ENCODE assay signal across 8 cellular contexts in the genomic region with DNA sequence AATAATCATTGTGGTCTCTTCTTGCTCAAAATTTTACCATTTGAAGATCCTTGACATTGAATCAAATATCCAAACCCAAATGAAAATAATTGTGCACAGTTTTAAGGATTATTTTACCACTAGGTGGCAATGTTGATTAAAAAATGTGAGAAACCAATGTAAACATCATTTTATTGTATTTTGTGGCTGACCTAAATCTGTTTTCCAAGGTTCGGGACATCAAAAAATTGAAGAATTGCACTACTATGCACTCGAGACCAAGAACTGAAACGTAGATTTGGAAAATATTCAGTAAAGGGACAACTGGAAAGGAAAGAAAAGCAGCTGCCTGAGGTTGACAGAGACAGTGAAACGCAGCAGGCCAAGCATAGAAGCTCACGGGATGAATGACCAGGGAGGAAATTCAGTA.
A peak's percentile ranks its signal among the peaks of the same experiment; 100 is the strongest.
DNase-seq lines count a peak whose midpoint lies in the region; ATAC-seq, FAIRE-seq and TF ChIP-seq lines count a peak whose summit lies in the region.

No MANE protein-coding gene starts in this region.

- H3K27me3 ChIP-seq in colonic mucosa: no peaks in the 10 kb centered on the region

- no peak overlapping the region for H3K27ac Mint-ChIP-seq in T-helper 17 cell

- no peaks in the 10 kb centered on the region for H3K36me3 Mint-ChIP-seq in T-helper 17 cell (ENCODE audit: low read depth)

- no peak for TF ChIP-seq POLR2A in NB4 (IDR thresholded peaks at IDR 0.05; ENCODE audit: extremely low read depth, insufficient read length)

- DNase-seq in NB4 (ENCODE audit: low read depth): peak; percentile 48
- DNase-seq in colonic mucosa: no peak
- DNase-seq in midbrain (lab: John Stamatoyannopoulos, UW): peak; percentile 38
- DNase-seq in GM19238 (ENCODE audit: insufficient read length, low spot score): no peak
- DNase-seq in T-helper 17 cell: no peak
- no peak for DNase-seq in iPS-NIHi7 (ENCODE audit: extremely low spot score)

- no peaks in the 10 kb centered on the region for H3K36me3 ChIP-seq in colonic mucosa

- H3K27ac ChIP-seq in colonic mucosa: no peak overlapping the region

- H3K4me3 ChIP-seq in NB4 (ENCODE audit: low read depth, low read length): no peak overlapping the region
- H3K4me3 ChIP-seq in colonic mucosa: no peak overlapping the region

- peaks cover 14% of the 10 kb centered on the region for H3K27me3 Mint-ChIP-seq in T-helper 17 cell

- no peaks in the 10 kb centered on the region for H3K4me1 ChIP-seq in colonic mucosa

- H3K4me1 Mint-ChIP-seq in T-helper 17 cell: peaks cover 2% of the 10 kb centered on the region

- peak; percentile 96 for FAIRE-seq in G401.6 (lab: Jason Lieb, UNC)

- H3K9me3 ChIP-seq in colonic mucosa (no peaks in the 10 kb centered on the region), T-helper 17 cell (ENCODE audit: control insufficient read depth, low read length, poor library complexity, severe bottlenecking) (no peaks in the 10 kb centered on the region)

- ATAC-seq in T-helper 17 cell: no peak
- ATAC-seq in GM18873 (IDR thresholded peaks at IDR 0.05; ENCODE audit: low FRiP score, unreplicated experiment): no peak

- no peak overlapping the region for H3K4me3 Mint-ChIP-seq in T-helper 17 cell

- TF ChIP-seq CTCF in NB4 (IDR thresholded peaks at IDR 0.05; ENCODE audit: low read depth, low read length) (no peak), colonic mucosa (IDR thresholded peaks at IDR 0.05) (peak; percentile 47)

- intact Hi-C loops in colonic mucosa (cut with DNase I): no loop called here

- no peak overlapping the region for H3K9ac ChIP-seq in colonic mucosa (ENCODE audit: low read depth in 2 of 2, low read length in 2 of 2)

Comparison
In these comparisons a context has a peak if more than half of its experiments do, and no peak if none do; other contexts are left out.
1. DNase-seq: peak in NB4 (single experiment) and midbrain (single experiment); none in colonic mucosa (single experiment), GM19238 (single experiment), T-helper 17 cell (0 of 3) and iPS-NIHi7 (single experiment).